In genomic region chr22:11628651-11629511, GRCh38 we compare ENCODE assay signal across 19 cellular contexts.
"Had no signal": no experiment of that assay in that cellular context is flagged by ENCODE, and none has a peak within 500 bp of the region (broad histone marks: within the 10 kb centered on the region; RNA-seq: fewer than 3 reads in every experiment).

No MANE protein-coding gene starts in this region.

- H3K36me3 ChIP-seq: breast epithelium, esophagus squamous epithelium, heart left ventricle, prostate gland, right lobe of liver, suprapubic skin had no signal

- H3K27me3 ChIP-seq: breast epithelium, esophagus squamous epithelium, heart left ventricle, right lobe of liver, suprapubic skin had no signal

- H3K27ac ChIP-seq: breast epithelium, esophagus squamous epithelium, heart left ventricle, prostate gland, right lobe of liver, suprapubic skin had no signal

- H3K9me3 ChIP-seq: prostate gland, right lobe of liver had no signal

- H3K27ac Mint-ChIP-seq: activated CD4-positive, alpha-beta memory T cell treated with anti-CD3 and anti-CD28 coated beads for 36 hours; activated naive CD8-positive, alpha-beta T cell treated with anti-CD3 and anti-CD28 coated beads, Interleukin-2, amount 10 ng/mL, durations not matched to agents 7 days and 5 days; naive B cell; T-helper 2 cell treated with Interferon-gamma antibody and Interleukin-4, amounts not matched to agents 5 μg/mL and 100 μg/mL, for 36 hours; type B pancreatic cell had no signal

- H3K4me1 ChIP-seq: breast epithelium, esophagus squamous epithelium, heart left ventricle, prostate gland, right lobe of liver, suprapubic skin had no signal

- H3K4me1 Mint-ChIP-seq: activated naive CD8-positive, alpha-beta T cell treated with anti-CD3 and anti-CD28 coated beads, Interleukin-2, amount 10 ng/mL, durations not matched to agents 7 days and 5 days; naive B cell had no signal

- H3K4me3 ChIP-seq: breast epithelium, esophagus squamous epithelium, heart left ventricle, prostate gland, right lobe of liver, suprapubic skin had no signal

- H3K27me3 Mint-ChIP-seq: activated CD4-positive, alpha-beta memory T cell treated with anti-CD3 and anti-CD28 coated beads for 36 hours; activated naive CD8-positive, alpha-beta T cell treated with anti-CD3 and anti-CD28 coated beads, Interleukin-2, amount 10 ng/mL, durations not matched to agents 7 days and 5 days; naive B cell; type B pancreatic cell had no signal

- H3K4me3 Mint-ChIP-seq: activated CD4-positive, alpha-beta memory T cell treated with anti-CD3 and anti-CD28 coated beads for 36 hours; activated naive CD8-positive, alpha-beta T cell treated with anti-CD3 and anti-CD28 coated beads, Interleukin-2, amount 10 ng/mL, durations not matched to agents 7 days and 5 days; T-helper 2 cell treated with Interferon-gamma antibody and Interleukin-4, amounts not matched to agents 5 μg/mL and 100 μg/mL, for 36 hours; type B pancreatic cell had no signal

- DNase-seq: activated CD4-positive, alpha-beta memory T cell treated with anti-CD3 and anti-CD28 coated beads for 36 hours; activated naive CD8-positive, alpha-beta T cell treated with anti-CD3 and anti-CD28 coated beads, Interleukin-2, amount 10 ng/mL, durations not matched to agents 7 days and 5 days; activated T-cell treated with anti-CD3 and anti-CD28 coated beads, Interleukin-2, amount 50 U/mL, for 48 hours; anterior cingulate cortex; esophagus squamous epithelium; foreskin fibroblast; islet precursor cell; midbrain; naive B cell; stimulated activated CD4-positive, alpha-beta T cell treated with anti-CD3 and anti-CD28 coated beads, Interleukin-2, amount 100 ng/mL, for 24 hours; stimulated activated naive CD4-positive, alpha-beta T cell; SW 1271 had no signal
